In genomic region chr1:154951901-154952657, GRCh38 we compare ENCODE assay signal across 9 cellular contexts. TPM values are rescaled to one million over a fixed set of nuclear protein-coding genes. Genes with fewer than 3 reads are reported as not detected.
DNase-seq lines count a peak whose midpoint lies in the region; ATAC-seq and TF ChIP-seq lines count a peak whose summit lies in the region.
"Had no signal": no experiment of that assay in that cellular context is flagged by ENCODE, and none has a peak within 500 bp of the region (broad histone marks: within the 10 kb centered on the region; RNA-seq: fewer than 3 reads in every experiment).

No MANE protein-coding gene starts in this region.

- H3K4me1 ChIP-seq in BLaER1 treated with 17β-estradiol and CSF1 and Interleukin-3, amounts not matched to agents 10 nM and 100 nM, result peaks cover 64 to 86% (median 82%) of the 10 kb centered on the region in 10 experiments
- H3K4me1 ChIP-seq in HAP-1, result peaks cover 19% of the 10 kb centered on the region

- H3K4me2 ChIP-seq in BLaER1 treated with 17β-estradiol and CSF1 and Interleukin-3, amounts not matched to agents 10 nM and 100 nM, result peak overlapping the region; percentile 89 to 98 (median 96)

- peaks cover 11 to 61% (median 31%) of the 10 kb centered on the region in 11 experiments; a peak in 14 of 22 replicates for H4K20me1 ChIP-seq in BLaER1 treated with 17β-estradiol and CSF1 and Interleukin-3, amounts not matched to agents 10 nM and 100 nM

- peaks cover 31 to 46% (median 40%) of the 10 kb centered on the region in 11 experiments for H3K36me3 ChIP-seq in BLaER1 treated with 17β-estradiol and CSF1 and Interleukin-3, amounts not matched to agents 10 nM and 100 nM
- H3K36me3 ChIP-seq in HAP-1 (replicated peaks), result no peaks in the 10 kb centered on the region
- H3K36me3 ChIP-seq in brain microvascular endothelial cell (replicated peaks), result peaks cover 5% of the 10 kb centered on the region
- H3K36me3 ChIP-seq: breast epithelium had no signal

- H3K27me3 ChIP-seq in BLaER1 treated with 17β-estradiol and CSF1 and Interleukin-3, amounts not matched to agents 10 nM and 100 nM, result no peaks in the 10 kb centered on the region
- H3K27me3 ChIP-seq in HAP-1 (ENCODE audit: low read depth) (no peaks in the 10 kb centered on the region), brain microvascular endothelial cell (replicated peaks) (no peaks in the 10 kb centered on the region)
- H3K27me3 ChIP-seq: breast epithelium had no signal

- H3K4me3 Mint-ChIP-seq in T-helper 1 cell treated with Interleukin-12 subunit alpha and Interleukin-12 subunit beta and Interleukin-4 antibody, amounts not matched to agents 30 μg/mL and 1 μg/mL, for 36 hours, result peak overlapping the region; percentile 98
- H3K4me3 Mint-ChIP-seq in activated naive CD4-positive, alpha-beta T cell treated with anti-CD3 and anti-CD28 coated beads for 36 hours, result peak overlapping the region; percentile 78
- peak overlapping the region; percentile 11 for H3K4me3 Mint-ChIP-seq in natural killer cell treated with Interleukin-12 subunit alpha and Interleukin-12 subunit beta and Interleukin-15 and Interleukin-18, amount 100 ng/mL, for 72 hours

- peak overlapping the region; percentile 100 for H3K27ac Mint-ChIP-seq in T-helper 1 cell treated with Interleukin-12 subunit alpha and Interleukin-12 subunit beta and Interleukin-4 antibody, amounts not matched to agents 30 μg/mL and 1 μg/mL, for 36 hours
- H3K27ac Mint-ChIP-seq in activated naive CD4-positive, alpha-beta T cell treated with anti-CD3 and anti-CD28 coated beads for 36 hours, result peak overlapping the region; percentile 96
- H3K27ac Mint-ChIP-seq in natural killer cell treated with Interleukin-12 subunit alpha and Interleukin-12 subunit beta and Interleukin-15 and Interleukin-18, amount 100 ng/mL, for 72 hours, result peak overlapping the region; percentile 48 to 78

- H3K27me3 Mint-ChIP-seq in T-helper 1 cell treated with Interleukin-12 subunit alpha and Interleukin-12 subunit beta and Interleukin-4 antibody, amounts not matched to agents 30 μg/mL and 1 μg/mL, for 36 hours (ENCODE audit: low read depth), result no peaks in the 10 kb centered on the region
- H3K27me3 Mint-ChIP-seq in activated naive CD4-positive, alpha-beta T cell treated with anti-CD3 and anti-CD28 coated beads for 36 hours (ENCODE audit: low read depth), result no peaks in the 10 kb centered on the region
- no peaks in the 10 kb centered on the region for H3K27me3 Mint-ChIP-seq in natural killer cell treated with Interleukin-12 subunit alpha and Interleukin-12 subunit beta and Interleukin-15 and Interleukin-18, amount 100 ng/mL, for 72 hours

- in situ Hi-C loops in HAP-1 (cut with MboI; ENCODE audit: low sequenced_read_pairs) (no loop called here), brain microvascular endothelial cell (cut with HindIII; ENCODE audit: low pct_ligation_motif_present, low sequenced_read_pairs) (no loop called here)

- intact Hi-C loops in activated naive CD4-positive, alpha-beta T cell treated with anti-CD3 and anti-CD28 coated beads for 36 hours (cut with micrococcal nuclease), result loop anchor here (1.0 kb wide), 1 partner anchor 9 kb away; the partner anchor contains the start of gene PYGO2

- no peaks in the 10 kb centered on the region for H3K9me3 Mint-ChIP-seq in T-helper 1 cell treated with Interleukin-12 subunit alpha and Interleukin-12 subunit beta and Interleukin-4 antibody, amounts not matched to agents 30 μg/mL and 1 μg/mL, for 36 hours
- no peaks in the 10 kb centered on the region for H3K9me3 Mint-ChIP-seq in activated naive CD4-positive, alpha-beta T cell treated with anti-CD3 and anti-CD28 coated beads for 36 hours
- H3K9me3 Mint-ChIP-seq in natural killer cell treated with Interleukin-12 subunit alpha and Interleukin-12 subunit beta and Interleukin-15 and Interleukin-18, amount 100 ng/mL, for 72 hours, result no peaks in the 10 kb centered on the region

- peak; percentile 96 for DNase-seq in activated naive CD4-positive, alpha-beta T cell treated with anti-CD3 and anti-CD28 coated beads for 36 hours
- DNase-seq in natural killer cell treated with Interleukin-12 subunit alpha and Interleukin-12 subunit beta and Interleukin-15 and Interleukin-18, amount 100 ng/mL, for 72 hours (ENCODE audit: low spot score), result no peak
- DNase-seq in HAP-1 (ENCODE audit: low spot score in 2 of 2) (no peak), brain microvascular endothelial cell (no peak), SKM-1 treated with dmso at 0.1 percent for 144 hours (lab: John Stamatoyannopoulos, UW; ENCODE audit: unreplicated experiment) (no peak), NCI-H345 treated with DMSO at 0.1 percent for 48 hours (lab: John Stamatoyannopoulos, UW; ENCODE audit: unreplicated experiment) (no peak)

- peak overlapping the region; percentile 2 to 71 (median 30); a peak in 13 of 20 replicates for H3K4me3 ChIP-seq in BLaER1 treated with 17β-estradiol and CSF1 and Interleukin-3, amounts not matched to agents 10 nM and 100 nM
- no peak overlapping the region for H3K4me3 ChIP-seq in HAP-1
- no peak overlapping the region for H3K4me3 ChIP-seq in brain microvascular endothelial cell (ENCODE audit: low read depth, low read length)

- peak overlapping the region; percentile 13 to 85 (median 64); a peak in 20 of 22 replicates for H3K9ac ChIP-seq in BLaER1 treated with 17β-estradiol and CSF1 and Interleukin-3, amounts not matched to agents 10 nM and 100 nM

- peak overlapping the region in 9 of 11 experiments; percentile 3 to 94 (median 80); a peak in 17 of 22 replicates for H3K27ac ChIP-seq in BLaER1 treated with 17β-estradiol and CSF1 and Interleukin-3, amounts not matched to agents 10 nM and 100 nM
- no peak overlapping the region for H3K27ac ChIP-seq in brain microvascular endothelial cell
- H3K27ac ChIP-seq: breast epithelium had no signal

- peaks cover 67% of the 10 kb centered on the region for H3K4me1 Mint-ChIP-seq in T-helper 1 cell treated with Interleukin-12 subunit alpha and Interleukin-12 subunit beta and Interleukin-4 antibody, amounts not matched to agents 30 μg/mL and 1 μg/mL, for 36 hours (ENCODE audit: low read depth)
- H3K4me1 Mint-ChIP-seq in activated naive CD4-positive, alpha-beta T cell treated with anti-CD3 and anti-CD28 coated beads for 36 hours (ENCODE audit: low read depth), result peaks cover 72% of the 10 kb centered on the region
- peaks cover 50 to 51% of the 10 kb centered on the region in 2 donors for H3K4me1 Mint-ChIP-seq in natural killer cell treated with Interleukin-12 subunit alpha and Interleukin-12 subunit beta and Interleukin-15 and Interleukin-18, amount 100 ng/mL, for 72 hours (ENCODE audit: low read depth in 2 of 2)

- no peak for TF ChIP-seq CTCF in brain microvascular endothelial cell (IDR thresholded peaks at IDR 0.05; ENCODE audit: low read depth, low read length, missing control alignments)

- H3K36me3 Mint-ChIP-seq in T-helper 1 cell treated with Interleukin-12 subunit alpha and Interleukin-12 subunit beta and Interleukin-4 antibody, amounts not matched to agents 30 μg/mL and 1 μg/mL, for 36 hours (ENCODE audit: low read depth), result peaks cover 37% of the 10 kb centered on the region
- peaks cover 12% of the 10 kb centered on the region for H3K36me3 Mint-ChIP-seq in activated naive CD4-positive, alpha-beta T cell treated with anti-CD3 and anti-CD28 coated beads for 36 hours (ENCODE audit: low read depth)
- no peaks in the 10 kb centered on the region for H3K36me3 Mint-ChIP-seq in natural killer cell treated with Interleukin-12 subunit alpha and Interleukin-12 subunit beta and Interleukin-15 and Interleukin-18, amount 100 ng/mL, for 72 hours

- H3K9me3 ChIP-seq in BLaER1 treated with 17β-estradiol and CSF1 and Interleukin-3, amounts not matched to agents 10 nM and 100 nM (replicated peaks in 1 of 11), result no peaks in the 10 kb centered on the region
- no peaks in the 10 kb centered on the region for H3K9me3 ChIP-seq in HAP-1
- H3K9me3 ChIP-seq: breast epithelium had no signal

- CTCF ChIA-PET in activated naive CD4-positive, alpha-beta T cell treated with anti-CD3 and anti-CD28 coated beads for 36 hours (lab: Charles Lee), result interaction anchor here (0.5 to 1.9 kb wide), 6 partner anchors 10 to 228 kb away, joined by 3 to 5 read pairs (median 4); partner anchors contain the start of genes PMVK and PYGO2

- ATAC-seq in natural killer cell treated with Interleukin-12 subunit alpha and Interleukin-12 subunit beta and Interleukin-15 and Interleukin-18, amount 100 ng/mL, for 72 hours, result no peak

RNA-seq across cellular contexts. Expression of gene PBXIP1, which starts 3.8 kb away (rescaled TPM):
- total RNA-seq in activated naive CD4-positive, alpha-beta T cell treated with anti-CD3 and anti-CD28 coated beads for 36 hours, result 10 to 100 TPM; 55.3 to 55.5 TPM
- total RNA-seq in natural killer cell treated with Interleukin-12 subunit alpha and Interleukin-12 subunit beta and Interleukin-15 and Interleukin-18, amount 100 ng/mL, for 72 hours, result 10 to 100 TPM; 28.9 to 40.7 TPM

RNA-seq across cellular contexts. Expression of gene PYGO2, which starts 9.5 kb away (rescaled TPM):
- total RNA-seq in activated naive CD4-positive, alpha-beta T cell treated with anti-CD3 and anti-CD28 coated beads for 36 hours, result 10 to 100 TPM; 35.6 to 36.3 TPM
- 10 to 100 TPM; 27.4 to 36.0 TPM for total RNA-seq in natural killer cell treated with Interleukin-12 subunit alpha and Interleukin-12 subunit beta and Interleukin-15 and Interleukin-18, amount 100 ng/mL, for 72 hours

RNA-seq across cellular contexts. Expression of gene PMVK, which starts 15.6 kb away (rescaled TPM):
- 10 to 100 TPM; 29.8 to 30.5 TPM for total RNA-seq in activated naive CD4-positive, alpha-beta T cell treated with anti-CD3 and anti-CD28 coated beads for 36 hours
- 10 to 100 TPM; 28.8 to 53.9 TPM for total RNA-seq in natural killer cell treated with Interleukin-12 subunit alpha and Interleukin-12 subunit beta and Interleukin-15 and Interleukin-18, amount 100 ng/mL, for 72 hours

RNA-seq across cellular contexts. Expression of gene SHC1, which starts 18.5 kb away (rescaled TPM):
- total RNA-seq in activated naive CD4-positive, alpha-beta T cell treated with anti-CD3 and anti-CD28 coated beads for 36 hours, result 10 to 100 TPM; 35.5 to 40.8 TPM
- 10 to 100 TPM; 72.3 to 72.7 TPM for total RNA-seq in natural killer cell treated with Interleukin-12 subunit alpha and Interleukin-12 subunit beta and Interleukin-15 and Interleukin-18, amount 100 ng/mL, for 72 hours

RNA-seq across cellular contexts. Expression of gene CKS1B, which starts 22.4 kb away (rescaled TPM):
- 100 to 1,000 TPM; 283 to 291 TPM for total RNA-seq in activated naive CD4-positive, alpha-beta T cell treated with anti-CD3 and anti-CD28 coated beads for 36 hours
- total RNA-seq in natural killer cell treated with Interleukin-12 subunit alpha and Interleukin-12 subunit beta and Interleukin-15 and Interleukin-18, amount 100 ng/mL, for 72 hours, result 10 to 100 TPM; 52.4 to 72.9 TPM

Comparison
In these comparisons a context has a peak if more than half of its experiments do, and no peak if none do; other contexts are left out.
1. H3K4me3 ChIP-seq: peak in BLaER1 treated with 17β-estradiol and CSF1 and Interleukin-3, amounts not matched to agents 10 nM and 100 nM (10 of 10); none in HAP-1 (single experiment) and brain microvascular endothelial cell (single experiment).
2. H3K4me3 Mint-ChIP-seq: peak in every context shown above with its lines; median percentile 98 in T-helper 1 cell treated with Interleukin-12 subunit alpha and Interleukin-12 subunit beta and Interleukin-4 antibody, amounts not matched to agents 30 μg/mL and 1 μg/mL, for 36 hours; 78 in activated naive CD4-positive, alpha-beta T cell treated with anti-CD3 and anti-CD28 coated beads for 36 hours; 11 in natural killer cell treated with Interleukin-12 subunit alpha and Interleukin-12 subunit beta and Interleukin-15 and Interleukin-18, amount 100 ng/mL, for 72 hours.
3. Peak in every context shown above with its lines, with median percentiles within 50 percentile points of each other: H3K27ac Mint-ChIP-seq.